Comparison of ENCODE assay signal across 5 cellular contexts in the genomic region with DNA sequence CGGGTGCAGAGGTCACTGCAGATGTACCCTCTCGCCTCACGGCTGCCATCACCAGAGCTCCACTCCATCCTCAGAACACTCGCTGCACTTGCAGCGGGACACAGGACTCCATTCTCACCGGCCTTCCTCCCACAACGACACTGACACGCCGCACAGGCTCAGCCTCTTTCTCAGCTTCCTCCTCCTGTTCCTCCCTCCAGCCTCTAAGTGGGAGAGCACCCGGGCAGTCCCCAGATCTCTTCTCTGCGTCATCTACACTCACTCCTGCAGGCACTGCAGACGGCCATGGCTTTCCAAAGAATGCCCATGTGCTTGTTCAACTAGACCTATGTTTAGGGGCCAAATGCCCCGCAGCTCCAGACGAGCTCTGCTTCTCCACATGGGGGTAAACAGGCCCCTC. TPM values are rescaled to one million over a fixed set of nuclear protein-coding genes. Genes with fewer than 3 reads are reported as not detected.
DNase-seq lines count a peak whose midpoint lies in the region; ATAC-seq and TF ChIP-seq lines count a peak whose summit lies in the region.
"Had no signal": no experiment of that assay in that cellular context is flagged by ENCODE, and none has a peak within 500 bp of the region (broad histone marks: within the 10 kb centered on the region; RNA-seq: fewer than 3 reads in every experiment).

No MANE protein-coding gene starts in this region.

- no peak for DNase-seq in activated T-helper 2 cell treated with anti-CD3 and anti-CD28 coated beads, Interferon-gamma antibody, Interleukin-2, Interleukin-4, amounts not matched to agents 10 μg/mL and 5 μg/mL and 100 μg/mL, durations not matched to agents 14 hours and 24 hours and 36 hours (ENCODE audit: low spot score)
- DNase-seq in D341Med (ENCODE audit: low spot score): no peak
- DNase-seq: NCI-H1105 treated with DMSO at 0.1 percent for 48 hours had no signal

- H3K4me1 Mint-ChIP-seq in activated T-helper 2 cell treated with anti-CD3 and anti-CD28 coated beads, Interferon-gamma antibody, Interleukin-2, Interleukin-4, amounts not matched to agents 10 μg/mL and 5 μg/mL and 100 μg/mL, durations not matched to agents 14 hours and 24 hours and 36 hours (ENCODE audit: low read depth): peaks cover 22% of the 10 kb centered on the region

- no peaks in the 10 kb centered on the region for H3K9me3 Mint-ChIP-seq in activated T-helper 2 cell treated with anti-CD3 and anti-CD28 coated beads, Interferon-gamma antibody, Interleukin-2, Interleukin-4, amounts not matched to agents 10 μg/mL and 5 μg/mL and 100 μg/mL, durations not matched to agents 14 hours and 24 hours and 36 hours

- no peak for TF ChIP-seq CTCF in C4-2B (conservative IDR thresholded peaks at IDR 0.05)

- H3K4me3 Mint-ChIP-seq in activated T-helper 2 cell treated with anti-CD3 and anti-CD28 coated beads, Interferon-gamma antibody, Interleukin-2, Interleukin-4, amounts not matched to agents 10 μg/mL and 5 μg/mL and 100 μg/mL, durations not matched to agents 14 hours and 24 hours and 36 hours (ENCODE audit: low read depth): no peak overlapping the region

- peaks cover 67% of the 10 kb centered on the region for H3K36me3 Mint-ChIP-seq in activated T-helper 2 cell treated with anti-CD3 and anti-CD28 coated beads, Interferon-gamma antibody, Interleukin-2, Interleukin-4, amounts not matched to agents 10 μg/mL and 5 μg/mL and 100 μg/mL, durations not matched to agents 14 hours and 24 hours and 36 hours (ENCODE audit: low read depth)

- peak overlapping the region; percentile 36 for H3K27ac Mint-ChIP-seq in activated T-helper 2 cell treated with anti-CD3 and anti-CD28 coated beads, Interferon-gamma antibody, Interleukin-2, Interleukin-4, amounts not matched to agents 10 μg/mL and 5 μg/mL and 100 μg/mL, durations not matched to agents 14 hours and 24 hours and 36 hours

- H3K27ac ChIP-seq in C4-2B: peak overlapping the region; percentile 51

- H3K27me3 Mint-ChIP-seq in activated T-helper 2 cell treated with anti-CD3 and anti-CD28 coated beads, Interferon-gamma antibody, Interleukin-2, Interleukin-4, amounts not matched to agents 10 μg/mL and 5 μg/mL and 100 μg/mL, durations not matched to agents 14 hours and 24 hours and 36 hours (ENCODE audit: low read depth): no peaks in the 10 kb centered on the region

- intact Hi-C loops in activated T-helper 2 cell treated with anti-CD3 and anti-CD28 coated beads, Interferon-gamma antibody, Interleukin-2, Interleukin-4, amounts not matched to agents 10 μg/mL and 5 μg/mL and 100 μg/mL, durations not matched to agents 14 hours and 24 hours and 36 hours (cut with micrococcal nuclease): no loop called here

- ATAC-seq in GM21447 (IDR thresholded peaks at IDR 0.05; ENCODE audit: unreplicated experiment): no peak

RNA-seq across cellular contexts. Expression of a gene that starts 14.3 kb away (rescaled TPM):
- 23.1 and 23.8 TPM in 2 replicates for total RNA-seq in activated T-helper 2 cell treated with anti-CD3 and anti-CD28 coated beads, Interferon-gamma antibody, Interleukin-2, Interleukin-4, amounts not matched to agents 10 μg/mL and 5 μg/mL and 100 μg/mL, durations not matched to agents 14 hours and 24 hours and 36 hours

RNA-seq across cellular contexts. Expression of a gene that starts 14.7 kb away (rescaled TPM):
- total RNA-seq in activated T-helper 2 cell treated with anti-CD3 and anti-CD28 coated beads, Interferon-gamma antibody, Interleukin-2, Interleukin-4, amounts not matched to agents 10 μg/mL and 5 μg/mL and 100 μg/mL, durations not matched to agents 14 hours and 24 hours and 36 hours: 96.2 and 97.7 TPM in 2 replicates

RNA-seq across cellular contexts. Expression of a gene that starts 14.7 kb away (rescaled TPM):
- 77.9 and 79.8 TPM in 2 replicates for total RNA-seq in activated T-helper 2 cell treated with anti-CD3 and anti-CD28 coated beads, Interferon-gamma antibody, Interleukin-2, Interleukin-4, amounts not matched to agents 10 μg/mL and 5 μg/mL and 100 μg/mL, durations not matched to agents 14 hours and 24 hours and 36 hours

RNA-seq across cellular contexts. Expression of a gene that starts 56.8 kb away (rescaled TPM):
- 203 and 208 TPM in 2 replicates for total RNA-seq in activated T-helper 2 cell treated with anti-CD3 and anti-CD28 coated beads, Interferon-gamma antibody, Interleukin-2, Interleukin-4, amounts not matched to agents 10 μg/mL and 5 μg/mL and 100 μg/mL, durations not matched to agents 14 hours and 24 hours and 36 hours
